Comparison of ENCODE assay signal across 27 cellular contexts in the genomic region with DNA sequence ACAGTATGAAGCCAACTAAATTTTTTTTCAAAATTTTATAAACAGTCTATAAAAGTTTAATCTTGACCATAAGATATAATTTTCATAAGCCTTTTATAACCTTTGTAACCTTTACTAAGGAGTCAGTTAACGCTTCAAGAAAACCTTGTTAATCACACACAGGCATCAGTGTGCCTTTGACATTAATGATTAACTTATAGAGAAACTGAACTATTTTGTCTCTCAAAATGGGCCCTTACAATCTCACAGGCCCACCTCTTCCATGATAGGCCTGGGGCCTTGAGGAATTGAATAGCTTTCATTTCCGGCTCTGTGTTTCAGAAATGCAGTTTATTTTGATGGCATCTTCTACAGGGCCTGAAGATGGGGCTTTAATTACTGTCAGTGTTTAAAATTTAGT.
DNase-seq lines count a peak whose midpoint lies in the region; TF ChIP-seq lines count a peak whose summit lies in the region.
"Had no signal": no experiment of that assay in that cellular context is flagged by ENCODE, and none has a peak within 500 bp of the region (broad histone marks: within the 10 kb centered on the region; RNA-seq: fewer than 3 reads in every experiment).

No MANE protein-coding gene starts in this region.

- H3K36me3 ChIP-seq in Loucy (ENCODE audit: insufficient read depth, low read length) (no peaks in the 10 kb centered on the region), mucosa of rectum (ENCODE audit: control insufficient read depth in 2 of 2, insufficient read depth in 2 of 2, low read length in 2 of 2) (no peaks in the 10 kb centered on the region), H7 (replicated peaks; ENCODE audit: control insufficient read depth, insufficient read depth, low read length) (no peaks in the 10 kb centered on the region)
- H3K36me3 ChIP-seq: brain microvascular endothelial cell, gastroesophageal sphincter, left lung, suprapubic skin, upper lobe of right lung had no signal

- peak overlapping the region; percentile 15; the same call in 1 of the 2 replicates for H3K27ac ChIP-seq in 22Rv1
- peak overlapping the region; percentile 26 to 71 for H3K27ac ChIP-seq in mucosa of rectum (ENCODE audit: low read depth in 2 of 2, low read length in 2 of 2)
- H3K27ac ChIP-seq: brain microvascular endothelial cell, C4-2B, gastroesophageal sphincter, left lung, suprapubic skin, upper lobe of right lung had no signal

- no peaks in the 10 kb centered on the region for H3K79me2 ChIP-seq in Loucy (ENCODE audit: insufficient read depth, low read length)

- H2AFZ ChIP-seq in Loucy (ENCODE audit: low read length), result peak overlapping the region; percentile 21; the same call in 1 of the 2 replicates

- no peaks in the 10 kb centered on the region for H4K20me1 ChIP-seq in Loucy (ENCODE audit: insufficient read depth, low read length, poor library complexity, severe bottlenecking)

- H3K36me3 Mint-ChIP-seq in MCF 10A (ENCODE audit: insufficient read depth, unreplicated experiment), result no peaks in the 10 kb centered on the region

- no peaks in the 10 kb centered on the region for H3K9me2 ChIP-seq in Loucy (replicated peaks; ENCODE audit: low read depth, low read length)
- H3K9me2 ChIP-seq: SK-N-SH had no signal

- no peak overlapping the region for H3K27ac Mint-ChIP-seq in MCF 10A (ENCODE audit: low read depth, unreplicated experiment)
- H3K27ac Mint-ChIP-seq: activated CD8-positive, alpha-beta T cell treated with anti-CD3 and anti-CD28 coated beads, Interleukin-2, amount 10 ng/mL, durations not matched to agents 7 days and 5 days; activated T-helper 2 cell treated with anti-CD3 and anti-CD28 coated beads, Interferon-gamma antibody, Interleukin-2, Interleukin-4, amounts not matched to agents 10 μg/mL and 5 μg/mL and 100 μg/mL, durations not matched to agents 14 hours and 24 hours and 36 hours had no signal

- intact Hi-C loops in MCF 10A (cut with micrococcal nuclease), result no loop called here

- no peaks in the 10 kb centered on the region for H3K9me3 Mint-ChIP-seq in MCF 10A (ENCODE audit: unreplicated experiment)
- H3K9me3 Mint-ChIP-seq: activated T-helper 2 cell treated with anti-CD3 and anti-CD28 coated beads, Interferon-gamma antibody, Interleukin-2, Interleukin-4, amounts not matched to agents 10 μg/mL and 5 μg/mL and 100 μg/mL, durations not matched to agents 14 hours and 24 hours and 36 hours had no signal

- H3K4me1 ChIP-seq in Loucy (ENCODE audit: insufficient read depth, low read length, poor library complexity, severe bottlenecking) (peaks cover 1% of the 10 kb centered on the region), mucosa of rectum (ENCODE audit: control insufficient read depth in 2 of 2, insufficient read depth in 2 of 2, low read length in 2 of 2) (peaks cover 10 to 26% of the 10 kb centered on the region in 2 donors)
- H3K4me1 ChIP-seq: left lung, suprapubic skin, upper lobe of right lung had no signal

- TF ChIP-seq CTCF in 22Rv1 (IDR thresholded peaks at IDR 0.05), result no peak
- TF ChIP-seq CTCF in Loucy (conservative IDR thresholded peaks at IDR 0.05; ENCODE audit: low read length), result no peak
- TF ChIP-seq CTCF in MCF 10A (IDR thresholded peaks at IDR 0.05; ENCODE audit: unreplicated experiment), result no peak

- DNase-seq in glomerular visceral epithelial cell (ENCODE audit: extremely low spot score) (peak; percentile 30), MCF 10A (ENCODE audit: unreplicated experiment) (no peak), H7 (no peak)
- no peak for DNase-seq in activated CD4-positive, alpha-beta T cell treated with anti-CD3 and anti-CD28 coated beads for 4 hours
- no peak for DNase-seq in stimulated activated CD4-positive, alpha-beta T cell treated with anti-CD3 and anti-CD28 coated beads, Interleukin-4, amount 100 ng/mL, for 4 hours
- DNase-seq: activated CD4-positive, alpha-beta T cell treated with anti-CD3 and anti-CD28 coated beads for 1 hour; activated CD8-positive, alpha-beta T cell treated with anti-CD3 and anti-CD28 coated beads, Interleukin-2, amount 10 ng/mL, durations not matched to agents 7 days and 5 days; activated naive CD4-positive, alpha-beta T cell treated with anti-CD3 and anti-CD28 coated beads, Interleukin-2, amount 50 U/mL, for 16 hours; brain microvascular endothelial cell; Caco-2; cerebellar nuclear complex; DMS79 treated with DMSO at 0.1 percent for 48 hours; GDM1; hippocampal formation; left lung; NCI-H1092 treated with DMSO at 0.1 percent for 48 hours; NCI-H1694 treated with DMSO at 0.1 percent for 48 hours; SK-N-SH; stimulated activated naive CD4-positive, alpha-beta T cell treated with Interleukin-2 at 50 U/mL for 16 hours; upper lobe of right lung had no signal

- POLR2A ChIA-PET in MCF 10A (lab: Yijun Ruan, JAX), result no interaction called here

- no TSS peak for BruUV-seq in MCF 10A (replicated peaks; lab: Mats Ljungman, UMichigan)

- H3K9me3 ChIP-seq in Loucy (ENCODE audit: insufficient read depth, low read depth, low read length), result no peaks in the 10 kb centered on the region
- no peaks in the 10 kb centered on the region for H3K9me3 ChIP-seq in mucosa of rectum (ENCODE audit: control insufficient read depth in 2 of 2, low read length in 2 of 2)
- H3K9me3 ChIP-seq: Caco-2, gastroesophageal sphincter, left lung, SK-N-SH, suprapubic skin, upper lobe of right lung had no signal

- H3K4me3 ChIP-seq in Loucy (ENCODE audit: low read length, poor library complexity, severe bottlenecking) (no peak overlapping the region), mucosa of rectum (ENCODE audit: low read length in 2 of 2) (peak overlapping the region in 1 of 2 donors; percentile 46), H7 (ENCODE audit: insufficient read depth, low read depth, low read length) (no peak overlapping the region)
- H3K4me3 ChIP-seq: gastroesophageal sphincter, left lung, suprapubic skin, upper lobe of right lung had no signal

- CTCF ChIA-PET in MCF 10A (lab: Yijun Ruan, JAX), result no interaction called here

- H3F3A ChIP-seq in Loucy (ENCODE audit: low read depth), result no peaks in the 10 kb centered on the region

- H3K4me3 Mint-ChIP-seq in MCF 10A (ENCODE audit: unreplicated experiment), result no peak overlapping the region
- H3K4me3 Mint-ChIP-seq: activated CD8-positive, alpha-beta T cell treated with anti-CD3 and anti-CD28 coated beads, Interleukin-2, amount 10 ng/mL, durations not matched to agents 7 days and 5 days had no signal

- no peak overlapping the region for H3K4me2 ChIP-seq in Loucy (ENCODE audit: low read depth, low read length, poor library complexity, severe bottlenecking)
- H3K4me2 ChIP-seq: SK-N-SH had no signal

- H3K27me3 ChIP-seq in Loucy (ENCODE audit: insufficient read depth, low read length, poor library complexity, severe bottlenecking), result no peaks in the 10 kb centered on the region
- no peaks in the 10 kb centered on the region for H3K27me3 ChIP-seq in mucosa of rectum (ENCODE audit: control insufficient read depth in 2 of 2, insufficient read depth in 2 of 2, low read length in 2 of 2)
- no peaks in the 10 kb centered on the region for H3K27me3 ChIP-seq in H7 (ENCODE audit: control insufficient read depth, insufficient read depth, low read length)
- H3K27me3 ChIP-seq: brain microvascular endothelial cell, gastroesophageal sphincter, left lung, suprapubic skin, upper lobe of right lung had no signal

- H3K4me1 Mint-ChIP-seq in MCF 10A (ENCODE audit: insufficient read depth, unreplicated experiment), result no peaks in the 10 kb centered on the region

- H3K9ac ChIP-seq in Loucy (ENCODE audit: low read depth, low read length, poor library complexity, severe bottlenecking) (no peak overlapping the region), mucosa of rectum (ENCODE audit: low read depth in 1 of 2, low read length in 2 of 2) (peak overlapping the region in 1 of 2 donors; percentile 28)
- H3K9ac ChIP-seq: SK-N-SH had no signal

- no peaks in the 10 kb centered on the region for H3K27me3 Mint-ChIP-seq in MCF 10A (ENCODE audit: insufficient read depth, unreplicated experiment)
